In genomic region chr14:94821705-94822104, GRCh38 we compare ENCODE assay signal across 10 cellular contexts. TPM values are rescaled to one million over a fixed set of nuclear protein-coding genes. Genes with fewer than 3 reads are reported as not detected.
"Had no signal": no experiment of that assay in that cellular context is flagged by ENCODE, and none has a peak within 500 bp of the region (broad histone marks: within the 10 kb centered on the region; RNA-seq: fewer than 3 reads in every experiment).

No MANE protein-coding gene starts in this region.

- FAIRE-seq: H54, HTR-8/SVneo had no signal

- H3K4me2 ChIP-seq: KMS-11 had no signal

- H2AFZ ChIP-seq: GM23248 had no signal

- DNase-seq: GM23248, GOT3, H9, HCEC 1CT, Karpas-422, KBM-7 had no signal

- H3K27ac ChIP-seq: GM23248, KMS-11 had no signal

- H3K4me3 ChIP-seq: GM23248 had no signal

- H3K9ac ChIP-seq: GM23248, KMS-11 had no signal

RNA-seq across cellular contexts. Expression of gene GSC, which starts 51.8 kb away (rescaled TPM):
- total RNA-seq: H9, HT-29 had no signal
